Comparison of ENCODE assay signal across 1 cellular context in genomic region chr1:209490013-209490412, GRCh38.
TF ChIP-seq lines count a peak whose summit lies in the region.

No MANE protein-coding gene starts in this region.

TF ChIP-seq in K562, 482 proteins besides CTCF, POLR2A, EP300 and RAD21 (continued from another document):
- TF ChIP-seq ZNF398 (CRISPR knock-in tag; IDR thresholded peaks at IDR 0.05): no peak
- TF ChIP-seq, protein P1, sequence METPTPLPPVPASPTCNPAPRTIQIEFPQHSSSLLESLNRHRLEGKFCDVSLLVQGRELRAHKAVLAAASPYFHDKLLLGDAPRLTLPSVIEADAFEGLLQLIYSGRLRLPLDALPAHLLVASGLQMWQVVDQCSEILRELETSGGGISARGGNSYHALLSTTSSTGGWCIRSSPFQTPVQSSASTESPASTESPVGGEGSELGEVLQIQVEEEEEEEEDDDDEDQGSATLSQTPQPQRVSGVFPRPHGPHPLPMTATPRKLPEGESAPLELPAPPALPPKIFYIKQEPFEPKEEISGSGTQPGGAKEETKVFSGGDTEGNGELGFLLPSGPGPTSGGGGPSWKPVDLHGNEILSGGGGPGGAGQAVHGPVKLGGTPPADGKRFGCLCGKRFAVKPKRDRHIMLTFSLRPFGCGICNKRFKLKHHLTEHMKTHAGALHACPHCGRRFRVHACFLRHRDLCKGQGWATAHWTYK (CRISPR knock-in tag; IDR thresholded peaks at IDR 0.05): no peak
